ENCODE assay signal across 10 cellular contexts in the genomic region with DNA sequence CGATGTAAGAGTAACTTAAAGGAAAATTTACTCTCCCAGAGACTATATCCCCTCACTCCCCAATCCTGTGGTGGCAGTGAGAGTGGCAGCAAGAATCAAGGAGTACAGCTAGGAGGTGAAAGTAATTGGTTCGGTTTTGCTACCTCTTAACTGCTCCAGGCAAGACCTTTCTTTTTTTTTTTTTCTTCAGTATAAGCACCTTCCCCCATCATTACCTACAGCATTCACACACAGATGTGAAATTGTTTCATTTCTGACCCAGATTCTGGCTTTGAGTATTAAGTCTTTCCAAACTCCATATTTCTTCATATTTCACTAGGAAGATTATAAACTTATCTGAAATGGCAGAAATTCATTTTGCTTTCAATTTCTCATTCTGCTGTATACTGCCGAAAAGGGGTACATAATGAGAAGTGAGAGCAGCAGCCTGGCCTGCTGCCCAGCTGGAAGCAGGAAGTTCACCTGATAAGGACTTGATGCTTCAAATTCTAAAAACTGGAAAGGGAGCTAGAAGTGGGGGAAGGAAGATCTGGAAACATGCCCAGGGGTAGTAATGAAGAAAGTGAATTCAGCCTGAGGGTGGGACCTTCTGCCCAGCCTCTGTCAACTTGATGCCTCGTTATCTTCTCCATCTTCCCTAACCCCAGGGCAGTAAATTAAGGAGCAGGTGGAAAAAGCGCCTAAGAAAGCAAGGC.
A peak's percentile ranks its signal among the peaks of the same experiment; 100 is the strongest.
DNase-seq lines count a peak whose midpoint lies in the region; ATAC-seq, FAIRE-seq and TF ChIP-seq lines count a peak whose summit lies in the region.
"Had no signal": no experiment of that assay in that cellular context is flagged by ENCODE, and none has a peak within 500 bp of the region (broad histone marks: within the 10 kb centered on the region; RNA-seq: fewer than 3 reads in every experiment).

No MANE protein-coding gene starts in this region.

- no peaks in the 10 kb centered on the region for H4K20me1 ChIP-seq in HepG2 (ENCODE audit: insufficient read depth, low read length)

- H3K27ac ChIP-seq in liver (ENCODE audit: low read depth in 1 of 2, low read length in 2 of 2) (peak overlapping the region; percentile 3 to 9), HepG2 (ENCODE audit: extremely low read length, insufficient read depth, low read length) (no peak overlapping the region), heart right ventricle (peak overlapping the region in 6 of 10 donors; percentile 8 to 60 (median 32)), upper lobe of right lung (peak overlapping the region; percentile 14), esophagus muscularis mucosa (replicated peaks in 1 of 4) (no peak overlapping the region)

- no peak overlapping the region for H3K4me2 ChIP-seq in HepG2 (ENCODE audit: low read depth, low read length)

- no peaks in the 10 kb centered on the region for H3K9me3 ChIP-seq in liver (ENCODE audit: control insufficient read depth in 4 of 4, low read length in 3 of 4)
- H3K9me3 ChIP-seq in HepG2 (ENCODE audit: low read length) = no peaks in the 10 kb centered on the region
- no peaks in the 10 kb centered on the region for H3K9me3 ChIP-seq in heart right ventricle
- H3K9me3 ChIP-seq in upper lobe of right lung = no peaks in the 10 kb centered on the region
- H3K9me3 ChIP-seq in esophagus muscularis mucosa = no peaks in the 10 kb centered on the region

- DNase-seq in HepG2 (ENCODE audit: low spot score) = no peak
- peak; percentile 22 to 67 for DNase-seq in NOMO-1 (lab: John Stamatoyannopoulos, UW; ENCODE audit: unreplicated experiment in 2 of 2)
- DNase-seq in heart right ventricle = peak; percentile 39 to 41
- DNase-seq in upper lobe of right lung = peak; percentile 75
- no peak for DNase-seq in esophagus muscularis mucosa (ENCODE audit: extremely low spot score)
- no peak for DNase-seq in NCI-H748 (lab: John Stamatoyannopoulos, UW; ENCODE audit: unreplicated experiment)
- DNase-seq: T-helper 9 cell had no signal

- H3K36me3 ChIP-seq in liver (ENCODE audit: control insufficient read depth in 4 of 4, insufficient read depth in 3 of 4, low read depth in 1 of 4, low read length in 3 of 4) (peaks cover 5 to 40% (median 27%) of the 10 kb centered on the region in 4 donors), HepG2 (replicated peaks in 1 of 2; ENCODE audit: control insufficient read depth in 1 of 2, insufficient read depth in 2 of 2, low read length in 2 of 2) (peaks cover 9 to 49% of the 10 kb centered on the region in 2 experiments), heart right ventricle (peaks cover 0 to 92% (median 61%) of the 10 kb centered on the region in 9 donors), upper lobe of right lung (peaks cover 67% of the 10 kb centered on the region), esophagus muscularis mucosa (peaks cover 35 to 97% (median 71%) of the 10 kb centered on the region in 4 donors)

- no peak for TF ChIP-seq POLR2A in HepG2 (IDR thresholded peaks at IDR 0.05; ENCODE audit: insufficient read depth in 1 of 2, low read depth in 2 of 2, low read length in 2 of 2)
- no peak for TF ChIP-seq POLR2A in esophagus muscularis mucosa (IDR thresholded peaks at IDR 0.05; ENCODE audit: low read depth)

- H3K9ac ChIP-seq in liver (ENCODE audit: low read depth in 1 of 2, low read length in 2 of 2) (no peak overlapping the region), HepG2 (ENCODE audit: insufficient read depth, low read depth, low read length) (no peak overlapping the region)

- TF ChIP-seq RAD21 in liver (IDR thresholded peaks at IDR 0.05) (peak in 1 of 2 donors; percentile 38), HepG2 (CRISPR knock-in tag; IDR thresholded peaks at IDR 0.05) (no peak)

- no peak for FAIRE-seq in HepG2 (lab: Jason Lieb, UNC)
- FAIRE-seq: urothelium cell line had no signal

- CTCF ChIA-PET in HepG2 (lab: Yijun Ruan, JAX; ENCODE audit: low intra/inter-chr PET ratio, low total read pairs) = no interaction called here

- ATAC-seq in HepG2 = no peak
- peak in 5 of 8 donors; percentile 49 to 83 (median 68) for ATAC-seq in heart right ventricle
- peak; percentile 81 for ATAC-seq in upper lobe of right lung
- ATAC-seq in HG02571 (IDR thresholded peaks at IDR 0.05; ENCODE audit: unreplicated experiment) = no peak

- TF ChIP-seq EP300 in HepG2 (IDR thresholded peaks at IDR 0.05; ENCODE audit: low read depth in 2 of 2, low read length in 2 of 2) (no peak), HepG2 (CRISPR knock-in tag; IDR thresholded peaks at IDR 0.05; ENCODE audit: borderline replicate concordance) (no peak), esophagus muscularis mucosa (IDR thresholded peaks at IDR 0.05) (no peak)

- no TSS peak for BruUV-seq in HepG2 (replicated peaks; lab: Mats Ljungman, UMichigan)

- no peak overlapping the region for H2AFZ ChIP-seq in HepG2 (ENCODE audit: low read length)

- in situ Hi-C loops in HepG2 (cut with HindIII; ENCODE audit: extremely low pct_ligation_motif_present, low pct_unique_long_range_greater_than_20kb) = no loop called here

- H3K27me3 ChIP-seq in liver (ENCODE audit: control insufficient read depth in 4 of 4, insufficient read depth in 4 of 4, low read length in 3 of 4) (no peaks in the 10 kb centered on the region), HepG2 (ENCODE audit: control insufficient read depth in 1 of 2, insufficient read depth in 2 of 2, low read length in 2 of 2) (no peaks in the 10 kb centered on the region; a peak in 1 of 5 replicates), heart right ventricle (no peaks in the 10 kb centered on the region), upper lobe of right lung (no peaks in the 10 kb centered on the region), esophagus muscularis mucosa (no peaks in the 10 kb centered on the region)

- intact Hi-C loops in HepG2 (cut with micrococcal nuclease; ENCODE audit: unreplicated experiment) (no loop called here), heart right ventricle (cut with DNase I) (no loop called here), upper lobe of right lung (cut with DNase I) (no loop called here), esophagus muscularis mucosa (cut with DNase I) (no loop called here)

- TF ChIP-seq CTCF in liver (IDR thresholded peaks at IDR 0.05; ENCODE audit: low read depth, low read length, missing input control) (no peak), HepG2 (CRISPR knock-in tag; IDR thresholded peaks at IDR 0.05) (no peak), heart right ventricle (IDR thresholded peaks at IDR 0.05) (no peak), upper lobe of right lung (IDR thresholded peaks at IDR 0.05) (no peak), esophagus muscularis mucosa (IDR thresholded peaks at IDR 0.05) (no peak)

- WGBS in liver = 65% methylated on average over 5 of the region's 5 CpGs
- WGBS in HepG2 (ENCODE audit: low lambda C conversion rate) = 96% methylated on average over 5 of the region's 5 CpGs
- WGBS in heart right ventricle, 2 donors = 38 to 41% methylated on average over 5 of the region's 5 CpGs
- WGBS in esophagus muscularis mucosa = 63% methylated on average over 5 of the region's 5 CpGs

- POLR2A ChIA-PET in HepG2 (lab: Yijun Ruan, JAX) = no interaction called here

- H3K4me1 ChIP-seq in liver (ENCODE audit: control insufficient read depth in 4 of 4, insufficient read depth in 4 of 4, low read length in 3 of 4) (no peaks in the 10 kb centered on the region), HepG2 (ENCODE audit: insufficient read depth, low read length) (no peaks in the 10 kb centered on the region), heart right ventricle (peaks cover 3 to 20% (median 13%) of the 10 kb centered on the region in 9 donors), upper lobe of right lung (peaks cover 13% of the 10 kb centered on the region), esophagus muscularis mucosa (peaks cover 0 to 12% (median 3%) of the 10 kb centered on the region in 4 donors)

- no peak overlapping the region for H3K4me3 ChIP-seq in liver (ENCODE audit: low read depth in 1 of 3, low read length in 3 of 3)
- no peak overlapping the region for H3K4me3 ChIP-seq in HepG2 (replicated peaks in 1 of 3; ENCODE audit: insufficient read depth in 1 of 3, low read depth in 2 of 3, low read length in 3 of 3)
- H3K4me3 ChIP-seq in heart right ventricle = no peak overlapping the region
- no peak overlapping the region for H3K4me3 ChIP-seq in upper lobe of right lung
- H3K4me3 ChIP-seq in esophagus muscularis mucosa = no peak overlapping the region

- no peaks in the 10 kb centered on the region for H3K79me2 ChIP-seq in HepG2 (ENCODE audit: insufficient read depth, low read length)

TF ChIP-seq in liver, 16 proteins besides CTCF, POLR2A, EP300 and RAD21:
- TF ChIP-seq EGR1 (IDR thresholded peaks at IDR 0.05; ENCODE audit: low read depth in 2 of 2) (no peak), NR2F2 (IDR thresholded peaks at IDR 0.05) (peak; percentile 43), RXRA (IDR thresholded peaks at IDR 0.05) (no peak), HNF4A (conservative IDR thresholded peaks at IDR 0.05) (no peak)
- TF ChIP-seq, protein P1, sequence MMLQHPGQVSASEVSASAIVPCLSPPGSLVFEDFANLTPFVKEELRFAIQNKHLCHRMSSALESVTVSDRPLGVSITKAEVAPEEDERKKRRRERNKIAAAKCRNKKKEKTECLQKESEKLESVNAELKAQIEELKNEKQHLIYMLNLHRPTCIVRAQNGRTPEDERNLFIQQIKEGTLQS (IDR thresholded peaks at IDR 0.05) = no peak

Comparison
In these comparisons a context has a peak if more than half of its experiments do, and no peak if none do; other contexts are left out.
1. H3K27ac ChIP-seq: peak in liver (2 of 2), heart right ventricle (6 of 10) and upper lobe of right lung (single experiment); none in HepG2 (single experiment) and esophagus muscularis mucosa (0 of 4).
2. ATAC-seq: peak in heart right ventricle (5 of 8) and upper lobe of right lung (single experiment); none in HepG2 (single experiment) and HG02571 (single experiment).
3. DNase-seq: peak in NOMO-1 (2 of 2), heart right ventricle (2 of 2) and upper lobe of right lung (single experiment); none in HepG2 (single experiment), esophagus muscularis mucosa (single experiment) and NCI-H748 (single experiment).